Comparison of ENCODE assay signal across 9 cellular contexts in genomic region chr1:63713627-63714481, GRCh38. TPM values are rescaled to one million over a fixed set of nuclear protein-coding genes. Genes with fewer than 3 reads are reported as not detected.
DNase-seq lines count a peak whose midpoint lies in the region; ATAC-seq, FAIRE-seq and TF ChIP-seq lines count a peak whose summit lies in the region.
"Had no signal": no experiment of that assay in that cellular context is flagged by ENCODE, and none has a peak within 500 bp of the region (broad histone marks: within the 10 kb centered on the region; RNA-seq: fewer than 3 reads in every experiment).

No MANE protein-coding gene starts in this region.

- H3K4me1 Mint-ChIP-seq in chondrocyte (ENCODE audit: low read depth), result peaks cover 31% of the 10 kb centered on the region

- 75% methylated on average over 6 of the region's 6 CpGs for WGBS in HepG2 (ENCODE audit: low lambda C conversion rate)
- WGBS in right lobe of liver (ENCODE audit: insufficient coverage, low coverage, low lambda C conversion rate, missing lambda C conversion rate), result 67% methylated on average over 5 of the region's 6 CpGs
- 10% methylated on average over 3 of the region's 6 CpGs; no CpG with 5 or more reads in 1 of the 2 experiments for WGBS in IMR-90 (ENCODE audit: extremely low coverage in 2 of 2, insufficient read length in 1 of 2), 2 experiments

- peaks cover 7% of the 10 kb centered on the region; the same call in 1 of the 2 replicates for H3K9me1 ChIP-seq in IMR-90 (ENCODE audit: insufficient read depth, low read length)

- no peaks in the 10 kb centered on the region for H3K79me2 ChIP-seq in HepG2 (ENCODE audit: insufficient read depth, low read length)

- H3K4me2 ChIP-seq in HepG2 (ENCODE audit: low read depth, low read length) (no peak overlapping the region), IMR-90 (ENCODE audit: low read depth, low read length) (peak overlapping the region; percentile 50; the same call in 1 of the 2 replicates)

- H3K4me1 ChIP-seq in HepG2 (ENCODE audit: insufficient read depth, low read length) (peaks cover 13% of the 10 kb centered on the region), right lobe of liver (peaks cover 0 to 6% (median 0%) of the 10 kb centered on the region in 4 donors), IMR-90 (ENCODE audit: control insufficient read depth, insufficient read depth, low read length) (peaks cover 7% of the 10 kb centered on the region), BE2C (no peaks in the 10 kb centered on the region)

- peak overlapping the region; percentile 37; the same call in 1 of the 2 replicates for H2BK120ac ChIP-seq in IMR-90 (ENCODE audit: low read depth, low read length)

- no peak for TF ChIP-seq RAD21 in HepG2 (CRISPR knock-in tag; IDR thresholded peaks at IDR 0.05)
- TF ChIP-seq RAD21 in IMR-90 (IDR thresholded peaks at IDR 0.05; ENCODE audit: low read length), result no peak

- no peak for ATAC-seq in HepG2
- no peak for ATAC-seq in right lobe of liver
- ATAC-seq in IMR-90 (ENCODE audit: low read depth), result peak; percentile 94
- ATAC-seq in GM21737 (IDR thresholded peaks at IDR 0.05; ENCODE audit: unreplicated experiment), result no peak

- no peak for TF ChIP-seq EP300 in HepG2 (IDR thresholded peaks at IDR 0.05; ENCODE audit: low read depth in 2 of 2, low read length in 2 of 2)
- TF ChIP-seq EP300 in HepG2 (CRISPR knock-in tag; IDR thresholded peaks at IDR 0.05; ENCODE audit: borderline replicate concordance), result no peak

- TF ChIP-seq POLR2A in HepG2 (IDR thresholded peaks at IDR 0.05; ENCODE audit: insufficient read depth in 1 of 2, low read depth in 2 of 2, low read length in 2 of 2), result no peak
- no peak for TF ChIP-seq POLR2A in right lobe of liver (IDR thresholded peaks at IDR 0.05)
- no peak for TF ChIP-seq POLR2A in IMR-90 (IDR thresholded peaks at IDR 0.05; ENCODE audit: low read depth, low read length)

- peak overlapping the region; percentile 27; the same call in 1 of the 2 replicates for H2BK20ac ChIP-seq in IMR-90 (ENCODE audit: low read depth, low read length)

- peak overlapping the region; percentile 16; the same call in 1 of the 2 replicates for H3K18ac ChIP-seq in IMR-90 (ENCODE audit: low read depth, low read length)

- no peak overlapping the region for H2AFZ ChIP-seq in HepG2 (ENCODE audit: low read length)
- H2AFZ ChIP-seq in IMR-90 (replicated peaks; ENCODE audit: low read length, poor library complexity), result no peak overlapping the region

- H3K27me3 ChIP-seq in HepG2 (ENCODE audit: control insufficient read depth in 1 of 2, insufficient read depth in 2 of 2, low read length in 2 of 2) (no peaks in the 10 kb centered on the region; a peak in 2 of 5 replicates), right lobe of liver (no peaks in the 10 kb centered on the region), IMR-90 (ENCODE audit: control insufficient read depth, insufficient read depth, low read length) (peaks cover 32% of the 10 kb centered on the region), BE2C (no peaks in the 10 kb centered on the region)

- H3K4ac ChIP-seq in IMR-90 (ENCODE audit: low read depth, low read length), result peak overlapping the region; percentile 66

- no peaks in the 10 kb centered on the region for H3K36me3 Mint-ChIP-seq in chondrocyte (ENCODE audit: low read depth)

- 0 out of 2 replicates have a peak overlapping the region, but pooled peaks have one; percentile 34 for H3K14ac ChIP-seq in IMR-90 (replicated peaks; ENCODE audit: low read depth, low read length)

- H3K79me1 ChIP-seq in IMR-90 (ENCODE audit: low read depth in 1 of 2, low read length in 2 of 2), result no peaks in the 10 kb centered on the region

- no peak overlapping the region for H2BK5ac ChIP-seq in IMR-90 (ENCODE audit: low read depth, low read length, poor library complexity, severe bottlenecking)

- H4K8ac ChIP-seq in IMR-90 (ENCODE audit: low read depth in 2 of 2, low read length in 2 of 2), result no peak overlapping the region; a peak in 1 of 4 replicates

- H4K91ac ChIP-seq in IMR-90 (ENCODE audit: insufficient read depth, low read depth, low read length), result no peak overlapping the region; the same call in 1 of the 2 replicates

- H3K36me3 ChIP-seq in HepG2 (replicated peaks in 1 of 2; ENCODE audit: control insufficient read depth in 1 of 2, insufficient read depth in 2 of 2, low read length in 2 of 2) (no peaks in the 10 kb centered on the region), right lobe of liver (no peaks in the 10 kb centered on the region), IMR-90 (ENCODE audit: control insufficient read depth, insufficient read depth, low read length) (no peaks in the 10 kb centered on the region), BE2C (no peaks in the 10 kb centered on the region)

- H2BK15ac ChIP-seq in IMR-90 (ENCODE audit: low read depth, low read length), result no peak overlapping the region

- no peaks in the 10 kb centered on the region for H4K20me1 ChIP-seq in HepG2 (ENCODE audit: insufficient read depth, low read length)
- peaks cover 7% of the 10 kb centered on the region; the same call in 1 of the 2 replicates for H4K20me1 ChIP-seq in IMR-90 (ENCODE audit: insufficient read depth, low read length)

- TF ChIP-seq CTCF in HepG2 (CRISPR knock-in tag; IDR thresholded peaks at IDR 0.05) (no peak), right lobe of liver (IDR thresholded peaks at IDR 0.05) (no peak), IMR-90 (conservative IDR thresholded peaks at IDR 0.05; ENCODE audit: low read depth, low read length) (no peak), chondrocyte (IDR thresholded peaks at IDR 0.05) (no peak), BE2C (IDR thresholded peaks at IDR 0.05; ENCODE audit: low read depth, low read length) (no peak)

- no peak overlapping the region for H2AK9ac ChIP-seq in IMR-90 (replicated peaks; ENCODE audit: low read depth, low read length, poor library complexity)

- BruUV-seq in HepG2 (replicated peaks; lab: Mats Ljungman, UMichigan) (no TSS peak), IMR-90 (replicated peaks; lab: Mats Ljungman, UMichigan) (no TSS peak)

- no peak overlapping the region for H2AK5ac ChIP-seq in IMR-90 (ENCODE audit: low read depth, low read length)

- H3K56ac ChIP-seq in IMR-90 (ENCODE audit: extremely low read depth, insufficient read depth, low read length), result no peak overlapping the region

- dilution Hi-C loops in IMR-90 (cut with HindIII; ENCODE audit: low sequenced_read_pairs, unreplicated experiment), result no loop called here

- CTCF ChIA-PET in HepG2 (lab: Yijun Ruan, JAX; ENCODE audit: low intra/inter-chr PET ratio, low total read pairs), result no interaction called here
- CTCF ChIA-PET in IMR-90 (lab: Yijun Ruan, JAX), result interaction anchor here (1.1 kb wide), 1 partner anchor 60 kb away, joined by 3 read pairs; the partner anchor contains the start of gene ROR1

- H3K9me3 ChIP-seq in HepG2 (ENCODE audit: low read length) (no peaks in the 10 kb centered on the region), right lobe of liver (no peaks in the 10 kb centered on the region), IMR-90 (ENCODE audit: control insufficient read depth, insufficient read depth, low read length) (no peaks in the 10 kb centered on the region), BE2C (no peaks in the 10 kb centered on the region)

- FAIRE-seq in HepG2 (lab: Jason Lieb, UNC), result no peak

- H3K9ac ChIP-seq in HepG2 (ENCODE audit: insufficient read depth, low read depth, low read length) (no peak overlapping the region), IMR-90 (ENCODE audit: low read depth, low read length) (no peak overlapping the region)

- POLR2A ChIA-PET in HepG2 (lab: Yijun Ruan, JAX), result no interaction called here
- POLR2A ChIA-PET in IMR-90 (lab: Charles Lee; ENCODE audit: unreplicated experiment), result no interaction called here

- no peak overlapping the region for H3K27ac ChIP-seq in HepG2 (ENCODE audit: extremely low read length, insufficient read depth, low read length)
- H3K27ac ChIP-seq in right lobe of liver, result no peak overlapping the region
- peak overlapping the region; percentile 36; the same call in 1 of the 2 replicates for H3K27ac ChIP-seq in IMR-90 (ENCODE audit: insufficient read depth, low read length)

- H3K27ac Mint-ChIP-seq in chondrocyte (ENCODE audit: unreplicated experiment), result peak overlapping the region; percentile 79

- no peak overlapping the region for H3K23ac ChIP-seq in IMR-90 (ENCODE audit: low read depth, low read length)

- H3K4me3 ChIP-seq in HepG2 (replicated peaks in 1 of 3; ENCODE audit: insufficient read depth in 1 of 3, low read depth in 2 of 3, low read length in 3 of 3) (no peak overlapping the region), right lobe of liver (no peak overlapping the region), IMR-90 (ENCODE audit: insufficient read depth, low read depth, low read length) (no peak overlapping the region), BE2C (ENCODE audit: low read depth, low read length) (no peak overlapping the region)

- no peaks in the 10 kb centered on the region for H3K27me3 Mint-ChIP-seq in chondrocyte (ENCODE audit: low read depth)

- in situ Hi-C loops in HepG2 (cut with HindIII; ENCODE audit: extremely low pct_ligation_motif_present, low pct_unique_long_range_greater_than_20kb) (no loop called here), IMR-90 (cut with MboI; ENCODE audit: low sequenced_read_pairs) (no loop called here)

- H4K5ac ChIP-seq in IMR-90 (ENCODE audit: low read depth, low read length), result no peak overlapping the region

- H3K9me3 Mint-ChIP-seq in chondrocyte (ENCODE audit: low read depth), result no peaks in the 10 kb centered on the region

- no peak overlapping the region for H3K4me3 Mint-ChIP-seq in chondrocyte (ENCODE audit: unreplicated experiment)

- intact Hi-C loops in HepG2 (cut with micrococcal nuclease; ENCODE audit: unreplicated experiment), result no loop called here
- intact Hi-C loops in right lobe of liver (cut with DNase I), result no loop called here
- intact Hi-C loops in IMR-90 (cut with micrococcal nuclease), result no loop called here

- DNase-seq in HepG2 (ENCODE audit: low spot score), result no peak
- no peak for DNase-seq in right lobe of liver
- DNase-seq in IMR-90, result peak; percentile 93
- DNase-seq in chondrocyte (ENCODE audit: low spot score), result no peak
- DNase-seq in activated CD4-positive, alpha-beta T cell treated with anti-CD3 and anti-CD28 coated beads, Interleukin-2, amount 50 U/mL, for 4 hours, result no peak
- DNase-seq in AML-193 (lab: John Stamatoyannopoulos, UW), result no peak
- no peak for DNase-seq in BE2C
- DNase-seq: stimulated activated CD8-positive, alpha-beta memory T cell treated with anti-CD3 and anti-CD28 coated beads, Interleukin-4, amount 100 ng/mL, for 48 hours had no signal

RNA-seq across cellular contexts. Expression of gene ROR1, which starts 60.0 kb away (rescaled TPM):
- 1.6 and 2.3 TPM in 2 replicates for total RNA-seq in HepG2 (2016; rRNA removed; fragmentation: Illumina TruSeq; extraction: Trizol)
- 1.6 and 3.0 TPM in 2 replicates for total RNA-seq in HepG2 (2016; cell fraction: cytosol; rRNA removed; fragmentation: Illumina TruSeq; extraction: Trizol; ENCODE audit: low read depth)
- 1.5 and 2.0 TPM in 2 replicates for total RNA-seq in HepG2 (2016; cell fraction: insoluble cytoplasmic fraction; rRNA removed; fragmentation: Illumina TruSeq; extraction: Trizol)
- total RNA-seq in HepG2 (2016; cell fraction: membrane; rRNA removed; fragmentation: Illumina TruSeq; extraction: Trizol), result 0.79 and 1.0 TPM in 2 replicates
- total RNA-seq in HepG2 (2016; cell fraction: nucleus; rRNA removed; fragmentation: Illumina TruSeq; extraction: Trizol), result 2.9 and 3.2 TPM in 2 replicates
- polyA plus RNA-seq in HepG2 (2011; rRNA removed), result 0.58 and 0.67 TPM in 2 replicates
- 0.55 and 0.59 TPM in 2 replicates for polyA plus RNA-seq in HepG2 (2011; cell fraction: cytosol; rRNA removed)
- polyA plus RNA-seq in HepG2 (2011; cell fraction: nucleus; rRNA removed), result 0.19 and 0.37 TPM in 2 replicates
- polyA plus RNA-seq in HepG2 (2012), result 0.31 and 0.60 TPM in 2 replicates
- polyA plus RNA-seq in HepG2 (2016; cell fraction: cytosol; fragmentation: Illumina TruSeq; extraction: Trizol; ENCODE audit: low read depth), result 0.08 and 0.14 TPM in 2 replicates
- 1.5 TPM in 2 replicates for polyA plus RNA-seq in HepG2 (2016; cell fraction: insoluble cytoplasmic fraction; fragmentation: Illumina TruSeq; extraction: Trizol; ENCODE audit: low read depth)
- 0.15 and 0.19 TPM in 2 replicates for polyA plus RNA-seq in HepG2 (2016; cell fraction: membrane; fragmentation: Illumina TruSeq; extraction: Trizol; ENCODE audit: low read depth)
- 1.7 and 2.2 TPM in 2 replicates for polyA plus RNA-seq in HepG2 (2016; cell fraction: nucleus; fragmentation: Illumina TruSeq; extraction: Trizol; ENCODE audit: insufficient read depth, low read depth)
- 2.0 and 4.4 TPM in 2 replicates for polyA minus RNA-seq in HepG2 (2011; rRNA and poly(A)+ RNA removed; ENCODE audit: low replicate concordance)
- polyA minus RNA-seq in HepG2 (2011; cell fraction: cytosol; rRNA and poly(A)+ RNA removed), result 0.99 and 1.6 TPM in 2 replicates
- polyA minus RNA-seq in HepG2 (2011; cell fraction: nucleus; rRNA and poly(A)+ RNA removed), result 1.9 and 2.3 TPM in 2 replicates
- under 1 TPM; 0.04 to 0.58 (median 0.37) TPM for total RNA-seq in right lobe of liver
- total RNA-seq in IMR-90 (2012; rRNA removed), result 8.1 and 10.0 TPM in 2 replicates
- 4.4 and 4.5 TPM in 2 replicates for polyA plus RNA-seq in IMR-90 (2012; rRNA removed)
- 1.6 and 3.2 TPM in 2 replicates for polyA plus RNA-seq in IMR-90 (2012; cell fraction: cytosol; rRNA removed)
- 1.6 and 2.6 TPM in 2 replicates for polyA plus RNA-seq in IMR-90 (2012; cell fraction: nucleus; rRNA removed; ENCODE audit: low replicate concordance)
- 75.2 to 131 TPM (median 123 TPM) in 3 replicates for total RNA-seq in chondrocyte
- polyA plus RNA-seq in BE2C (2012; ENCODE audit: insufficient read depth, insufficient read length, low read depth), result 3.5 TPM
